8 cellular contexts compared by ENCODE assay signal in genomic region chr12:32533971-32534590, GRCh38.
DNase-seq lines count a peak whose midpoint lies in the region; ATAC-seq and TF ChIP-seq lines count a peak whose summit lies in the region.

No MANE protein-coding gene starts in this region.

- no peak overlapping the region for H3K9ac ChIP-seq in endodermal cell (ENCODE audit: extremely low read depth, low read length, poor library complexity, severe bottlenecking)

- peaks cover 19% of the 10 kb centered on the region for H3K4me1 ChIP-seq in osteoblast (ENCODE audit: insufficient read depth, low read length)
- no peaks in the 10 kb centered on the region for H3K4me1 ChIP-seq in endodermal cell (ENCODE audit: control insufficient read depth, insufficient read depth, low read length)

- peak overlapping the region; percentile 39 for H3K4me3 Mint-ChIP-seq in T-helper 2 cell treated with Interferon-gamma antibody and Interleukin-4, amounts not matched to agents 5 μg/mL and 100 μg/mL, for 36 hours
- H3K4me3 Mint-ChIP-seq in endodermal cell, result no peak overlapping the region

- no peaks in the 10 kb centered on the region for H4K20me1 ChIP-seq in osteoblast (ENCODE audit: insufficient read depth, low read length)

- H3K4me1 Mint-ChIP-seq in T-helper 2 cell treated with Interferon-gamma antibody and Interleukin-4, amounts not matched to agents 5 μg/mL and 100 μg/mL, for 36 hours (ENCODE audit: low read depth), result peaks cover 6% of the 10 kb centered on the region
- H3K4me1 Mint-ChIP-seq in endodermal cell, result peaks cover 18% of the 10 kb centered on the region

- peak overlapping the region; percentile 80 for H3K4me2 ChIP-seq in osteoblast (ENCODE audit: insufficient read depth, low read length)

- WGBS in endodermal cell (ENCODE audit: insufficient coverage in 1 of 2, insufficient read length in 1 of 2), 2 experiments, result 55 to 69% methylated on average over 3 to 6 of the region's 6 CpGs

- 0 out of 2 replicates have a peak, but pooled peaks have one; percentile 26 for TF ChIP-seq POLR2A in Raji (IDR thresholded peaks at IDR 0.05; ENCODE audit: insufficient read depth, low read depth, low read length)

- peak overlapping the region; percentile 44 for H3K4me3 ChIP-seq in fibroblast of villous mesenchyme (ENCODE audit: low read depth, low read length)
- H3K4me3 ChIP-seq in osteoblast (ENCODE audit: insufficient read depth, low read length), result peak overlapping the region; percentile 68
- no peak overlapping the region for H3K4me3 ChIP-seq in endodermal cell (ENCODE audit: low read length)

- H3K27ac Mint-ChIP-seq in T-helper 2 cell treated with Interferon-gamma antibody and Interleukin-4, amounts not matched to agents 5 μg/mL and 100 μg/mL, for 36 hours, result no peak overlapping the region
- no peak overlapping the region for H3K27ac Mint-ChIP-seq in endodermal cell

- DNase-seq in T-helper 2 cell treated with Interferon-gamma antibody and Interleukin-4, amounts not matched to agents 5 μg/mL and 100 μg/mL, for 36 hours (ENCODE audit: low spot score), result no peak
- no peak for DNase-seq in T-helper 2 cell
- peak; percentile 98 for DNase-seq in fibroblast of villous mesenchyme (ENCODE audit: low read depth)
- peak; percentile 83 for DNase-seq in osteoblast (ENCODE audit: insufficient read length, low spot score, missing footprints)
- DNase-seq in endodermal cell, result no peak
- no peak for DNase-seq in DMS114 treated with DMSO at 0.1 percent for 48 hours (lab: John Stamatoyannopoulos, UW; ENCODE audit: unreplicated experiment)

- H3K9me3 Mint-ChIP-seq in T-helper 2 cell treated with Interferon-gamma antibody and Interleukin-4, amounts not matched to agents 5 μg/mL and 100 μg/mL, for 36 hours, result no peaks in the 10 kb centered on the region
- H3K9me3 Mint-ChIP-seq in endodermal cell, result no peaks in the 10 kb centered on the region

- peaks cover 12% of the 10 kb centered on the region for H3K79me2 ChIP-seq in osteoblast (ENCODE audit: insufficient read depth, low read length)

- H3K9me3 ChIP-seq in osteoblast (ENCODE audit: low read depth, low read length) (no peaks in the 10 kb centered on the region), endodermal cell (ENCODE audit: control insufficient read depth, low read length) (no peaks in the 10 kb centered on the region)

- H3K27me3 Mint-ChIP-seq in T-helper 2 cell treated with Interferon-gamma antibody and Interleukin-4, amounts not matched to agents 5 μg/mL and 100 μg/mL, for 36 hours (ENCODE audit: low read depth), result peaks cover 39% of the 10 kb centered on the region
- peaks cover 31% of the 10 kb centered on the region for H3K27me3 Mint-ChIP-seq in endodermal cell (ENCODE audit: insufficient read depth)

- no peak overlapping the region for H2AFZ ChIP-seq in osteoblast (ENCODE audit: low read length)

- TF ChIP-seq CTCF in fibroblast of villous mesenchyme (IDR thresholded peaks at IDR 0.05; ENCODE audit: insufficient read depth, low read depth, low read length) (no peak), osteoblast (IDR thresholded peaks at IDR 0.05; ENCODE audit: extremely low read depth, low read depth, low read length) (no peak), endodermal cell (conservative IDR thresholded peaks at IDR 0.05) (no peak)

- H3K27ac ChIP-seq in osteoblast (ENCODE audit: low read depth, low read length), result peak overlapping the region; percentile 80
- no peak overlapping the region for H3K27ac ChIP-seq in endodermal cell (ENCODE audit: low read depth, low read length)

- H3K27me3 ChIP-seq in osteoblast (ENCODE audit: insufficient read depth, low read length) (no peaks in the 10 kb centered on the region), endodermal cell (ENCODE audit: control insufficient read depth, insufficient read depth, low read length, poor library complexity, severe bottlenecking) (no peaks in the 10 kb centered on the region)

- peak; percentile 55 for ATAC-seq in HG03066 (IDR thresholded peaks at IDR 0.05; ENCODE audit: low read depth, unreplicated experiment)

- no peaks in the 10 kb centered on the region for H3K36me3 Mint-ChIP-seq in T-helper 2 cell treated with Interferon-gamma antibody and Interleukin-4, amounts not matched to agents 5 μg/mL and 100 μg/mL, for 36 hours (ENCODE audit: low read depth)
- H3K36me3 Mint-ChIP-seq in endodermal cell (ENCODE audit: low read depth), result peaks cover 8% of the 10 kb centered on the region

- H3K36me3 ChIP-seq in osteoblast (ENCODE audit: insufficient read depth, low read length) (no peaks in the 10 kb centered on the region), endodermal cell (ENCODE audit: control insufficient read depth, insufficient read depth, low read length) (no peaks in the 10 kb centered on the region)

Comparison
In these comparisons a context has a peak if more than half of its experiments do, and no peak if none do; other contexts are left out.
1. DNase-seq: peak in fibroblast of villous mesenchyme (single experiment) and osteoblast (single experiment); none in T-helper 2 cell treated with Interferon-gamma antibody and Interleukin-4, amounts not matched to agents 5 μg/mL and 100 μg/mL, for 36 hours (single experiment), T-helper 2 cell (0 of 5), endodermal cell (single experiment) and DMS114 treated with DMSO at 0.1 percent for 48 hours (single experiment).